ENCODE assay signal across 10 cellular contexts in the genomic region with DNA sequence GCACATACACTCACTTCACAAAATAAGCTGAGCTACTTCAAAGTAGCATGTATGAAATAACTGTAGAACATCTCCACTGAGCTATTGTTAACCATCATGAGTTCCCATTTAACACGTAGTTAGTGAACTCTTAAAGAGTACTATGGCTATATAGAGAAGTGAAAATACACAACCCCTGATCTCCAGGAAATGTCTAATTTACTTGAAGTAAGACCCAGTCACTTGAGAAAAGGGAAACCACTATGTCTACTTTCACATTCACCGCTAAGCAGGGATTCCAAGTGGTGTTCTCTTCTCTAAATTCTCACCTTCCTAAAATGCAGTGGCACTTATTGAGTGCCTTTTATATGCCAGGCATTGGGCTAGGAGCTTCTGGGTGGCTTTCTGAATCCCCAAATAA. TPM values are rescaled to one million over a fixed set of nuclear protein-coding genes. Genes with fewer than 3 reads are reported as not detected.
DNase-seq lines count a peak whose midpoint lies in the region; ATAC-seq and TF ChIP-seq lines count a peak whose summit lies in the region.
"Had no signal": no experiment of that assay in that cellular context is flagged by ENCODE, and none has a peak within 500 bp of the region (broad histone marks: within the 10 kb centered on the region; RNA-seq: fewer than 3 reads in every experiment).

No MANE protein-coding gene starts in this region.

- peak overlapping the region; percentile 82 for H3K27ac Mint-ChIP-seq in activated CD8-positive, alpha-beta T cell treated with anti-CD3 and anti-CD28 coated beads, Interleukin-2, amount 10 ng/mL, durations not matched to agents 7 days and 5 days
- H3K27ac Mint-ChIP-seq: nephron had no signal

- 81 to 85% (median 84%) methylated on average over 2 of the region's 2 CpGs for WGBS in psoas muscle, 3 donors

- no peak overlapping the region for H3K4me3 ChIP-seq in psoas muscle

- in situ Hi-C loops in ACHN (cut with HindIII; ENCODE audit: low pct_ligation_motif_present, low pct_unique_long_range_greater_than_20kb, low sequenced_read_pairs): no loop called here

- POLR2A ChIA-PET in activated CD8-positive, alpha-beta T cell treated with anti-CD3 and anti-CD28 coated beads, Interleukin-2, amount 10 ng/mL, durations not matched to agents 7 days and 5 days (lab: Charles Lee): interaction anchor here (0.9 to 1.6 kb wide), 4 partner anchors 20 to 126 kb away, joined by 3 to 5 read pairs (median 4); no protein-coding TSS in a partner anchor

- H3K9me3 Mint-ChIP-seq in activated CD8-positive, alpha-beta T cell treated with anti-CD3 and anti-CD28 coated beads, Interleukin-2, amount 10 ng/mL, durations not matched to agents 7 days and 5 days (ENCODE audit: insufficient read depth): no peaks in the 10 kb centered on the region
- H3K9me3 Mint-ChIP-seq: nephron had no signal

- H3K4me1 Mint-ChIP-seq in activated CD8-positive, alpha-beta T cell treated with anti-CD3 and anti-CD28 coated beads, Interleukin-2, amount 10 ng/mL, durations not matched to agents 7 days and 5 days (ENCODE audit: low read depth): peaks cover 34% of the 10 kb centered on the region
- H3K4me1 Mint-ChIP-seq: nephron had no signal

- H3K27me3 ChIP-seq in psoas muscle (ENCODE audit: insufficient read depth in 3 of 3, low read length in 2 of 3): no peaks in the 10 kb centered on the region

- peak overlapping the region; percentile 33 for H3K4me3 Mint-ChIP-seq in activated CD8-positive, alpha-beta T cell treated with anti-CD3 and anti-CD28 coated beads, Interleukin-2, amount 10 ng/mL, durations not matched to agents 7 days and 5 days
- H3K4me3 Mint-ChIP-seq: nephron had no signal

- no peaks in the 10 kb centered on the region for H3K9me3 ChIP-seq in psoas muscle

- H3K36me3 ChIP-seq in psoas muscle (ENCODE audit: insufficient read depth in 1 of 2, low read depth in 1 of 2): peaks cover 0 to 20% of the 10 kb centered on the region in 2 donors

- H3K4me1 ChIP-seq in psoas muscle: no peaks in the 10 kb centered on the region

- H3K36me3 Mint-ChIP-seq in activated CD8-positive, alpha-beta T cell treated with anti-CD3 and anti-CD28 coated beads, Interleukin-2, amount 10 ng/mL, durations not matched to agents 7 days and 5 days (ENCODE audit: low read depth): peaks cover 19% of the 10 kb centered on the region

- no peak for TF ChIP-seq CTCF in psoas muscle (IDR thresholded peaks at IDR 0.05)

- no peaks in the 10 kb centered on the region for H3K27me3 Mint-ChIP-seq in activated CD8-positive, alpha-beta T cell treated with anti-CD3 and anti-CD28 coated beads, Interleukin-2, amount 10 ng/mL, durations not matched to agents 7 days and 5 days (ENCODE audit: low read depth)

- CTCF ChIA-PET in activated CD8-positive, alpha-beta T cell treated with anti-CD3 and anti-CD28 coated beads, Interleukin-2, amount 10 ng/mL, durations not matched to agents 7 days and 5 days (lab: Charles Lee): interaction anchor here (0.6 to 4.3 kb wide), 35 partner anchors 9 to 357 kb away, joined by 3 to 43 read pairs (median 4); a partner anchor contains a TSS

- DNase-seq in CD1c-positive myeloid dendritic cell (ENCODE audit: extremely low spot score) (peak; percentile 90), NCI-H2171 (lab: John Stamatoyannopoulos, UW) (no peak), ACHN (no peak), HPDE6-E6E7 (ENCODE audit: extremely low spot score) (no peak), psoas muscle (no peak)
- DNase-seq in activated CD8-positive, alpha-beta T cell treated with anti-CD3 and anti-CD28 coated beads, Interleukin-2, amount 10 ng/mL, durations not matched to agents 7 days and 5 days: peak; percentile 29

- ATAC-seq in GM19324 (IDR thresholded peaks at IDR 0.05; ENCODE audit: low FRiP score, unreplicated experiment): peak; percentile 82
- peak; percentile 86 for ATAC-seq in HG03097 (IDR thresholded peaks at IDR 0.05; ENCODE audit: low FRiP score, unreplicated experiment)
- peak; percentile 62 for ATAC-seq in activated CD8-positive, alpha-beta T cell treated with anti-CD3 and anti-CD28 coated beads, Interleukin-2, amount 10 ng/mL, durations not matched to agents 7 days and 5 days
- ATAC-seq in psoas muscle: no peak
- ATAC-seq: Panc1 had no signal

- intact Hi-C loops in psoas muscle (cut with DNase I): loop anchor here (2.0 to 10.0 kb wide), 5 partner anchors 34 to 352 kb away; a partner anchor contains a TSS

- H3K27ac ChIP-seq in psoas muscle: no peak overlapping the region

RNA-seq across cellular contexts. Expression of a gene that starts 35.0 kb away (rescaled TPM):
- total RNA-seq in activated CD8-positive, alpha-beta T cell treated with anti-CD3 and anti-CD28 coated beads, Interleukin-2, amount 10 ng/mL, durations not matched to agents 7 days and 5 days: 1 to 10 TPM; 5.3 to 6.0 TPM
- total RNA-seq in psoas muscle: 10 to 100 TPM in 2 of 4 donors, 1 to 10 TPM in 2; 4.6 to 18.2 (median 11.1) TPM
- polyA plus RNA-seq in psoas muscle: 10 to 100 TPM in 1 of 3 donors, 1 to 10 TPM in 2; 6.9 to 12.3 (median 9.7) TPM

RNA-seq across cellular contexts. Expression of a gene that starts 44.9 kb away (rescaled TPM):
- 10 to 100 TPM; 23.9 to 24.9 TPM for total RNA-seq in activated CD8-positive, alpha-beta T cell treated with anti-CD3 and anti-CD28 coated beads, Interleukin-2, amount 10 ng/mL, durations not matched to agents 7 days and 5 days
- total RNA-seq in psoas muscle: 10 to 100 TPM; 14.0 to 20.2 (median 17.8) TPM
- 10 to 100 TPM in 2 of 3 donors, 1 to 10 TPM in 1; 8.2 to 20.2 (median 11.1) TPM for polyA plus RNA-seq in psoas muscle

RNA-seq across cellular contexts. Expression of a gene that starts 45.0 kb away (rescaled TPM):
- total RNA-seq in activated CD8-positive, alpha-beta T cell treated with anti-CD3 and anti-CD28 coated beads, Interleukin-2, amount 10 ng/mL, durations not matched to agents 7 days and 5 days: 1 to 10 TPM; 7.1 to 7.5 TPM
- total RNA-seq in psoas muscle: 10 to 100 TPM in 2 of 4 donors, 1 to 10 TPM in 2; 8.6 to 15.2 (median 10.5) TPM
- polyA plus RNA-seq in psoas muscle: 10 to 100 TPM in 1 of 3 donors, 1 to 10 TPM in 2; 6.3 to 12.7 (median 8.7) TPM

Comparison
In these comparisons a context has a peak if more than half of its experiments do, and no peak if none do; other contexts are left out.
1. DNase-seq: peak in CD1c-positive myeloid dendritic cell (single experiment) and activated CD8-positive, alpha-beta T cell treated with anti-CD3 and anti-CD28 coated beads, Interleukin-2, amount 10 ng/mL, durations not matched to agents 7 days and 5 days (single experiment); none in NCI-H2171 (single experiment), ACHN (single experiment), HPDE6-E6E7 (single experiment) and psoas muscle (0 of 2).
2. ATAC-seq: peak in GM19324 (single experiment), HG03097 (single experiment) and activated CD8-positive, alpha-beta T cell treated with anti-CD3 and anti-CD28 coated beads, Interleukin-2, amount 10 ng/mL, durations not matched to agents 7 days and 5 days (single experiment); none in psoas muscle (0 of 4).